Comparison of ENCODE assay signal across 21 cellular contexts in the genomic region with DNA sequence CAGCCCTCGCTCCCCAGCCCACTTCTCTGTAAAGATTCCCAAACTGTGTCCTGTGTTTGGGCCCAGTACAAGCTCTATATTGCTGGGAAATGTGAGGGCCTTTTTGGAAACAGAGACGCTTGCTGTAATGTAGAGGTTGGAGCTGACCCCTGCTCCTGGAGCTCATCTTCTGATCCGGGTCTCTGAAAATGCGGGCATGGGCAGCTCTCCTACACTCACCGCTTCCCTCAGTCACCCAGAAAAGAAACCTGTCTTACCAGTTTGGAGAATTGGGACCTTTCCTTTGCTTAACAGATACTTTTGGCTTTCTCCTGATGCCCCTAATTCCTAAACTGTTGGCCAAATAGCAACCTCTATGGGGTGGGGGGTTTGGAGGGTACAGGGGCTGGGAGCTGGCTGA. TPM values are rescaled to one million over a fixed set of nuclear protein-coding genes. Genes with fewer than 3 reads are reported as not detected.
DNase-seq lines count a peak whose midpoint lies in the region; ATAC-seq and TF ChIP-seq lines count a peak whose summit lies in the region.
"Had no signal": no experiment of that assay in that cellular context is flagged by ENCODE, and none has a peak within 500 bp of the region (broad histone marks: within the 10 kb centered on the region; RNA-seq: fewer than 3 reads in every experiment).

No MANE protein-coding gene starts in this region.

- no peak overlapping the region for H3K4me3 Mint-ChIP-seq in activated naive CD4-positive, alpha-beta T cell treated with anti-CD3 and anti-CD28 coated beads, Interleukin-2, amount 50 U/mL, for 24 hours
- no peak overlapping the region for H3K4me3 Mint-ChIP-seq in activated T-helper 2 cell treated with anti-CD3 and anti-CD28 coated beads, Interferon-gamma antibody, Interleukin-2, Interleukin-4, amounts not matched to agents 10 μg/mL and 5 μg/mL and 100 μg/mL, durations not matched to agents 14 hours and 24 hours and 36 hours (ENCODE audit: low read depth)
- H3K4me3 Mint-ChIP-seq: activated CD4-positive, alpha-beta T cell treated with anti-CD3 and anti-CD28 coated beads, Interleukin-2, amount 10 ng/mL, durations not matched to agents 24 days and 14 days; activated T-helper 17 cell treated with anti-CD3 and anti-CD28 coated beads, Interleukin-2, amount 50 U/mL, for 72 hours; B cell; mesothelial cell of epicardium; nephron progenitor cell had no signal

- CTCF ChIA-PET in RWPE1 (lab: Yijun Ruan, JAX): no interaction called here

- H3K36me3 ChIP-seq in skeletal muscle tissue (ENCODE audit: control insufficient read depth in 3 of 3, insufficient read depth in 3 of 3, low read length in 3 of 3): peaks cover 38 to 46% (median 45%) of the 10 kb centered on the region in 3 donors
- H3K36me3 ChIP-seq: uterus had no signal

- intact Hi-C loops in right cardiac atrium (cut with DNase I): no loop called here
- intact Hi-C loops in activated T-helper 2 cell treated with anti-CD3 and anti-CD28 coated beads, Interferon-gamma antibody, Interleukin-2, Interleukin-4, amounts not matched to agents 10 μg/mL and 5 μg/mL and 100 μg/mL, durations not matched to agents 14 hours and 24 hours and 36 hours (cut with micrococcal nuclease): no loop called here

- H3K9ac ChIP-seq in skeletal muscle tissue (ENCODE audit: low read depth in 1 of 3, low read length in 3 of 3): peak overlapping the region; percentile 75 to 89 (median 86)

- no peaks in the 10 kb centered on the region for H3K27me3 ChIP-seq in right cardiac atrium (ENCODE audit: control insufficient read depth, insufficient read depth)
- H3K27me3 ChIP-seq in skeletal muscle tissue (ENCODE audit: control insufficient read depth in 3 of 3, insufficient read depth in 3 of 3, low read length in 3 of 3): no peaks in the 10 kb centered on the region
- H3K27me3 ChIP-seq: foreskin keratinocyte, uterus had no signal

- H3K27ac ChIP-seq in RWPE1 (peak overlapping the region; percentile 99), right cardiac atrium (ENCODE audit: low read length) (peak overlapping the region; percentile 81), skeletal muscle tissue (ENCODE audit: low read depth, low read length) (peak overlapping the region; percentile 98)
- H3K27ac ChIP-seq: foreskin keratinocyte, uterus had no signal

- POLR2A ChIA-PET in RWPE1 (lab: Yijun Ruan, JAX; ENCODE audit: low non-redundant PET): interaction anchor here (0.5 kb wide), 1 partner anchor 70 kb away, joined by 3 read pairs; no protein-coding TSS in a partner anchor

- peak overlapping the region; percentile 51 for H3K27ac Mint-ChIP-seq in activated naive CD4-positive, alpha-beta T cell treated with anti-CD3 and anti-CD28 coated beads, Interleukin-2, amount 50 U/mL, for 24 hours
- H3K27ac Mint-ChIP-seq in activated T-helper 2 cell treated with anti-CD3 and anti-CD28 coated beads, Interferon-gamma antibody, Interleukin-2, Interleukin-4, amounts not matched to agents 10 μg/mL and 5 μg/mL and 100 μg/mL, durations not matched to agents 14 hours and 24 hours and 36 hours: no peak overlapping the region
- H3K27ac Mint-ChIP-seq: activated CD4-positive, alpha-beta T cell treated with anti-CD3 and anti-CD28 coated beads, Interleukin-2, amount 10 ng/mL, durations not matched to agents 24 days and 14 days; activated T-helper 17 cell treated with anti-CD3 and anti-CD28 coated beads, Interleukin-2, amount 50 U/mL, for 72 hours; B cell; mesothelial cell of epicardium had no signal

- no peak for TF ChIP-seq CTCF in RWPE1 (conservative IDR thresholded peaks at IDR 0.05; ENCODE audit: low read depth)

- 83% methylated on average over 5 of the region's 5 CpGs for WGBS in right cardiac atrium

- H3K4me3 ChIP-seq in right cardiac atrium (ENCODE audit: low read length) (no peak overlapping the region), skeletal muscle tissue (ENCODE audit: low read length in 3 of 3) (peak overlapping the region; percentile 52 to 67 (median 58))
- H3K4me3 ChIP-seq: uterus had no signal

- no peak for ATAC-seq in right cardiac atrium
- ATAC-seq in HG03442 (IDR thresholded peaks at IDR 0.05; ENCODE audit: unreplicated experiment): no peak
- no peak for ATAC-seq in HG03565 (IDR thresholded peaks at IDR 0.05; ENCODE audit: unreplicated experiment)
- ATAC-seq: activated T-helper 17 cell treated with anti-CD3 and anti-CD28 coated beads, Interleukin-2, amount 50 U/mL, for 72 hours; foreskin keratinocyte; HCT116 had no signal

- no peaks in the 10 kb centered on the region for H3K27me3 Mint-ChIP-seq in activated naive CD4-positive, alpha-beta T cell treated with anti-CD3 and anti-CD28 coated beads, Interleukin-2, amount 50 U/mL, for 24 hours
- no peaks in the 10 kb centered on the region for H3K27me3 Mint-ChIP-seq in activated T-helper 2 cell treated with anti-CD3 and anti-CD28 coated beads, Interferon-gamma antibody, Interleukin-2, Interleukin-4, amounts not matched to agents 10 μg/mL and 5 μg/mL and 100 μg/mL, durations not matched to agents 14 hours and 24 hours and 36 hours (ENCODE audit: low read depth)
- H3K27me3 Mint-ChIP-seq: activated CD4-positive, alpha-beta T cell treated with anti-CD3 and anti-CD28 coated beads, Interleukin-2, amount 10 ng/mL, durations not matched to agents 24 days and 14 days; activated T-helper 17 cell treated with anti-CD3 and anti-CD28 coated beads, Interleukin-2, amount 50 U/mL, for 72 hours; B cell had no signal

- H3K4me1 ChIP-seq in right cardiac atrium (ENCODE audit: control insufficient read depth, insufficient read depth, low read length) (peaks cover 19% of the 10 kb centered on the region), skeletal muscle tissue (ENCODE audit: control insufficient read depth in 3 of 3, insufficient read depth in 3 of 3, low read length in 3 of 3) (peaks cover 81 to 83% (median 81%) of the 10 kb centered on the region in 3 donors)

- no peaks in the 10 kb centered on the region for H3K9me3 ChIP-seq in right cardiac atrium (ENCODE audit: control insufficient read depth, low read length)
- no peaks in the 10 kb centered on the region for H3K9me3 ChIP-seq in skeletal muscle tissue (ENCODE audit: control insufficient read depth in 3 of 3, low read length in 3 of 3)
- H3K9me3 ChIP-seq: uterus had no signal

- peaks cover 39% of the 10 kb centered on the region for H3K4me1 Mint-ChIP-seq in activated naive CD4-positive, alpha-beta T cell treated with anti-CD3 and anti-CD28 coated beads, Interleukin-2, amount 50 U/mL, for 24 hours
- H3K4me1 Mint-ChIP-seq in activated T-helper 2 cell treated with anti-CD3 and anti-CD28 coated beads, Interferon-gamma antibody, Interleukin-2, Interleukin-4, amounts not matched to agents 10 μg/mL and 5 μg/mL and 100 μg/mL, durations not matched to agents 14 hours and 24 hours and 36 hours (ENCODE audit: low read depth): peaks cover 7% of the 10 kb centered on the region
- H3K4me1 Mint-ChIP-seq: B cell had no signal

- DNase-seq in activated naive CD4-positive, alpha-beta T cell (lab: John Stamatoyannopoulos, UW): no peak
- DNase-seq in RWPE1 (ENCODE audit: low spot score) (no peak), right cardiac atrium (no peak)
- DNase-seq in activated T-helper 2 cell treated with anti-CD3 and anti-CD28 coated beads, Interferon-gamma antibody, Interleukin-2, Interleukin-4, amounts not matched to agents 10 μg/mL and 5 μg/mL and 100 μg/mL, durations not matched to agents 14 hours and 24 hours and 36 hours (ENCODE audit: low spot score): no peak
- DNase-seq: activated CD4-positive, alpha-beta T cell treated with anti-CD3 and anti-CD28 coated beads, Interleukin-2, amount 10 ng/mL, durations not matched to agents 24 days and 14 days; dermis blood vessel endothelial cell; foreskin keratinocyte; Kasumi-1; kidney glomerular epithelial cell; NCI-H2107; nephron progenitor cell; stimulated activated CD4-positive, alpha-beta T cell treated with anti-CD3 and anti-CD28 coated beads, Interleukin-12 subunit alpha, Interleukin-12 subunit beta, amount 100 ng/mL, for 4 hours; uterus had no signal

- H3K9me3 Mint-ChIP-seq in activated naive CD4-positive, alpha-beta T cell treated with anti-CD3 and anti-CD28 coated beads, Interleukin-2, amount 50 U/mL, for 24 hours: no peaks in the 10 kb centered on the region
- H3K9me3 Mint-ChIP-seq in activated T-helper 2 cell treated with anti-CD3 and anti-CD28 coated beads, Interferon-gamma antibody, Interleukin-2, Interleukin-4, amounts not matched to agents 10 μg/mL and 5 μg/mL and 100 μg/mL, durations not matched to agents 14 hours and 24 hours and 36 hours: no peaks in the 10 kb centered on the region
- H3K9me3 Mint-ChIP-seq: activated CD4-positive, alpha-beta T cell treated with anti-CD3 and anti-CD28 coated beads, Interleukin-2, amount 10 ng/mL, durations not matched to agents 24 days and 14 days; activated T-helper 17 cell treated with anti-CD3 and anti-CD28 coated beads, Interleukin-2, amount 50 U/mL, for 72 hours; mesothelial cell of epicardium; nephron progenitor cell had no signal

- H3K36me3 Mint-ChIP-seq in activated naive CD4-positive, alpha-beta T cell treated with anti-CD3 and anti-CD28 coated beads, Interleukin-2, amount 50 U/mL, for 24 hours: peaks cover 7% of the 10 kb centered on the region
- peaks cover 49% of the 10 kb centered on the region for H3K36me3 Mint-ChIP-seq in activated T-helper 2 cell treated with anti-CD3 and anti-CD28 coated beads, Interferon-gamma antibody, Interleukin-2, Interleukin-4, amounts not matched to agents 10 μg/mL and 5 μg/mL and 100 μg/mL, durations not matched to agents 14 hours and 24 hours and 36 hours (ENCODE audit: low read depth)

RNA-seq across cellular contexts. Expression of gene BAG3, which starts 18.2 kb away (rescaled TPM):
- total RNA-seq in right cardiac atrium (100 to 1,000 TPM; 111 to 166 (median 139) TPM), skeletal muscle tissue (4.7 TPM)
- polyA plus RNA-seq in right cardiac atrium: 134 TPM
- 31.8 and 33.3 TPM in 2 replicates for total RNA-seq in activated T-helper 2 cell treated with anti-CD3 and anti-CD28 coated beads, Interferon-gamma antibody, Interleukin-2, Interleukin-4, amounts not matched to agents 10 μg/mL and 5 μg/mL and 100 μg/mL, durations not matched to agents 14 hours and 24 hours and 36 hours

RNA-seq across cellular contexts. Expression of gene INPP5F, which starts 56.5 kb away (rescaled TPM):
- total RNA-seq in right cardiac atrium (1 to 10 TPM; 4.8 to 6.4 (median 6.3) TPM), skeletal muscle tissue (11.5 TPM)
- polyA plus RNA-seq in right cardiac atrium: 3.4 TPM
- total RNA-seq in activated T-helper 2 cell treated with anti-CD3 and anti-CD28 coated beads, Interferon-gamma antibody, Interleukin-2, Interleukin-4, amounts not matched to agents 10 μg/mL and 5 μg/mL and 100 μg/mL, durations not matched to agents 14 hours and 24 hours and 36 hours: 10.2 and 11.9 TPM in 2 replicates
